Comparison of ENCODE assay signal across 1 cellular context in the genomic region with DNA sequence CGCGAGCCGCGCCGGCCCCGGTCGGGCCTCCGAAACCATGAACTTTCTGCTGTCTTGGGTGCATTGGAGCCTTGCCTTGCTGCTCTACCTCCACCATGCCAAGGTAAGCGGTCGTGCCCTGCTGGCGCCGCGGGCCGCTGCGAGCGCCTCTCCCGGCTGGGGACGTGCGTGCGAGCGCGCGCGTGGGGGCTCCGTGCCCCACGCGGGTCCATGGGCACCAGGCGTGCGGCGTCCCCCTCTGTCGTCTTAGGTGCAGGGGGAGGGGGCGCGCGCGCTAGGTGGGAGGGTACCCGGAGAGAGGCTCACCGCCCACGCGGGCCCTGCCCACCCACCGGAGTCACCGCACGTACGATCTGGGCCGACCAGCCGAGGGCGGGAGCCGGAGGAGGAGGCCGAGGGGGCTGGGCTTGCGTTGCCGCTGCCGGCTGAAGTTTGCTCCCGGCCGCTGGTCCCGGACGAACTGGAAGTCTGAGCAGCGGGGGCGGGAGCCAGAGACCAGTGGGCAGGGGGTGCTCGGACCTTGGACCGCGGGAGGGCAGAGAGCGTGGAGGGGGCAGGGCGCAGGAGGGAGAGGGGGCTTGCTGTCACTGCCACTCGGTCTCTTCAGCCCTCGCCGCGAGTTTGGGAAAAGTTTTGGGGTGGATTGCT.
TF ChIP-seq lines count a peak whose summit lies in the region.

No MANE protein-coding gene starts in this region.

TF ChIP-seq in HepG2, 621 proteins besides CTCF, POLR2A, EP300 and RAD21 (continued from another document and continues in another):
- TF ChIP-seq STAT6 (CRISPR knock-in tag; IDR thresholded peaks at IDR 0.05; ENCODE audit: borderline replicate concordance) (no peak), SKI (IDR thresholded peaks at IDR 0.05; ENCODE audit: partially characterized antibody) (no peak), NPAS2 (CRISPR knock-in tag; IDR thresholded peaks at IDR 0.05; ENCODE audit: borderline replicate concordance) (no peak), ZNF451 (CRISPR knock-in tag; IDR thresholded peaks at IDR 0.05) (no peak; the same call in 1 of the 2 replicates), GTF3A (CRISPR knock-in tag; conservative IDR thresholded peaks at IDR 0.05) (peak; percentile 81; the same call in 1 of the 2 replicates), ZNF382 (CRISPR knock-in tag; IDR thresholded peaks at IDR 0.05; ENCODE audit: borderline replicate concordance) (no peak), ZNF12 (CRISPR knock-in tag; IDR thresholded peaks at IDR 0.05) (no peak; the same call in 1 of the 2 replicates), ELF1 (CRISPR knock-in tag; IDR thresholded peaks at IDR 0.05) (no peak), ZFP82 (CRISPR knock-in tag; IDR thresholded peaks at IDR 0.05; ENCODE audit: borderline replicate concordance) (no peak), GABPA (IDR thresholded peaks at IDR 0.05; ENCODE audit: low read depth, low read length) (no peak), GABPA (CRISPR knock-in tag; IDR thresholded peaks at IDR 0.05; ENCODE audit: low read depth) (no peak), NR2F6 (IDR thresholded peaks at IDR 0.05) (no peak), NR2F6 (CRISPR knock-in tag; IDR thresholded peaks at IDR 0.05) (peak; percentile 70), KLF6 (CRISPR knock-in tag; IDR thresholded peaks at IDR 0.05) (peak; percentile 75), ELF4 (CRISPR knock-in tag; IDR thresholded peaks at IDR 0.05; ENCODE audit: borderline replicate concordance) (no peak), ZNF564 (CRISPR knock-in tag; IDR thresholded peaks at IDR 0.05) (peak; percentile 92), ZNF83 (CRISPR knock-in tag; IDR thresholded peaks at IDR 0.05; ENCODE audit: borderline replicate concordance) (peak; percentile 87), ZNF367 (CRISPR knock-in tag; IDR thresholded peaks at IDR 0.05; ENCODE audit: borderline replicate concordance) (no peak), HBP1 (CRISPR knock-in tag; IDR thresholded peaks at IDR 0.05; ENCODE audit: low read depth) (peak; percentile 82), MED8 (CRISPR knock-in tag; IDR thresholded peaks at IDR 0.05; ENCODE audit: insufficient replicate concordance) (no peak), KDM5B (CRISPR knock-in tag; IDR thresholded peaks at IDR 0.05; ENCODE audit: borderline replicate concordance) (peak; percentile 44; the same call in 1 of the 2 replicates), HES4 (CRISPR knock-in tag; IDR thresholded peaks at IDR 0.05; ENCODE audit: borderline replicate concordance) (0 out of 2 replicates have a peak, but pooled peaks have one; percentile 25), GMEB1 (CRISPR knock-in tag; IDR thresholded peaks at IDR 0.05; ENCODE audit: borderline replicate concordance) (peak; percentile 51; the same call in 1 of the 2 replicates), SMAD1 (CRISPR knock-in tag; IDR thresholded peaks at IDR 0.05; ENCODE audit: borderline replicate concordance, low read depth) (peak; percentile 90), ZNF670 (CRISPR knock-in tag; IDR thresholded peaks at IDR 0.05; ENCODE audit: borderline replicate concordance) (peak; percentile 24; the same call in 1 of the 2 replicates), RFX3 (CRISPR knock-in tag; IDR thresholded peaks at IDR 0.05) (no peak)
- TF ChIP-seq, protein P1, sequence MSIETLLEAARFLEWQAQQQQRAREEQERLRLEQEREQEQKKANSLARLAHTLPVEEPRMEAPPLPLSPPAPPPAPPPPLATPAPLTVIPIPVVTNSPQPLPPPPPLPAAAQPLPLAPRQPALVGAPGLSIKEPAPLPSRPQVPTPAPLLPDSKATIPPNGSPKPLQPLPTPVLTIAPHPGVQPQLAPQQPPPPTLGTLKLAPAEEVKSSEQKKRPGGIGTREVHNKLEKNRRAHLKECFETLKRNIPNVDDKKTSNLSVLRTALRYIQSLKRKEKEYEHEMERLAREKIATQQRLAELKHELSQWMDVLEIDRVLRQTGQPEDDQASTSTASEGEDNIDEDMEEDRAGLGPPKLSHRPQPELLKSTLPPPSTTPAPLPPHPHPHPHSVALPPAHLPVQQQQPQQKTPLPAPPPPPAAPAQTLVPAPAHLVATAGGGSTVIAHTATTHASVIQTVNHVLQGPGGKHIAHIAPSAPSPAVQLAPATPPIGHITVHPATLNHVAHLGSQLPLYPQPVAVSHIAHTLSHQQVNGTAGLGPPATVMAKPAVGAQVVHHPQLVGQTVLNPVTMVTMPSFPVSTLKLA (IDR thresholded peaks at IDR 0.05): no peak
- TF ChIP-seq, protein P2, sequence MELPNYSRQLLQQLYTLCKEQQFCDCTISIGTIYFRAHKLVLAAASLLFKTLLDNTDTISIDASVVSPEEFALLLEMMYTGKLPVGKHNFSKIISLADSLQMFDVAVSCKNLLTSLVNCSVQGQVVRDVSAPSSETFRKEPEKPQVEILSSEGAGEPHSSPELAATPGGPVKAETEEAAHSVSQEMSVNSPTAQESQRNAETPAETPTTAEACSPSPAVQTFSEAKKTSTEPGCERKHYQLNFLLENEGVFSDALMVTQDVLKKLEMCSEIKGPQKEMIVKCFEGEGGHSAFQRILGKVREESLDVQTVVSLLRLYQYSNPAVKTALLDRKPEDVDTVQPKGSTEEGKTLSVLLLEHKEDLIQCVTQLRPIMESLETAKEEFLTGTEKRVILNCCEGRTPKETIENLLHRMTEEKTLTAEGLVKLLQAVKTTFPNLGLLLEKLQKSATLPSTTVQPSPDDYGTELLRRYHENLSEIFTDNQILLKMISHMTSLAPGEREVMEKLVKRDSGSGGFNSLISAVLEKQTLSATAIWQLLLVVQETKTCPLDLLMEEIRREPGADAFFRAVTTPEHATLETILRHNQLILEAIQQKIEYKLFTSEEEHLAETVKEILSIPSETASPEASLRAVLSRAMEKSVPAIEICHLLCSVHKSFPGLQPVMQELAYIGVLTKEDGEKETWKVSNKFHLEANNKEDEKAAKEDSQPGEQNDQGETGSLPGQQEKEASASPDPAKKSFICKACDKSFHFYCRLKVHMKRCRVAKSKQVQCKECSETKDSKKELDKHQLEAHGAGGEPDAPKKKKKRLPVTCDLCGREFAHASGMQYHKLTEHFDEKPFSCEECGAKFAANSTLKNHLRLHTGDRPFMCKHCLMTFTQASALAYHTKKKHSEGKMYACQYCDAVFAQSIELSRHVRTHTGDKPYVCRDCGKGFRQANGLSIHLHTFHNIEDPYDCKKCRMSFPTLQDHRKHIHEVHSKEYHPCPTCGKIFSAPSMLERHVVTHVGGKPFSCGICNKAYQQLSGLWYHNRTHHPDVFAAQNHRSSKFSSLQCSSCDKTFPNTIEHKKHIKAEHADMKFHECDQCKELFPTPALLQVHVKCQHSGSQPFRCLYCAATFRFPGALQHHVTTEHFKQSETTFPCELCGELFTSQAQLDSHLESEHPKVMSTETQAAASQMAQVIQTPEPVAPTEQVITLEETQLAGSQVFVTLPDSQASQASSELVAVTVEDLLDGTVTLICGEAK (IDR thresholded peaks at IDR 0.05): no peak
- TF ChIP-seq, protein P2 (CRISPR knock-in tag; IDR thresholded peaks at IDR 0.05): peak; percentile 82
- TF ChIP-seq, protein P3, sequence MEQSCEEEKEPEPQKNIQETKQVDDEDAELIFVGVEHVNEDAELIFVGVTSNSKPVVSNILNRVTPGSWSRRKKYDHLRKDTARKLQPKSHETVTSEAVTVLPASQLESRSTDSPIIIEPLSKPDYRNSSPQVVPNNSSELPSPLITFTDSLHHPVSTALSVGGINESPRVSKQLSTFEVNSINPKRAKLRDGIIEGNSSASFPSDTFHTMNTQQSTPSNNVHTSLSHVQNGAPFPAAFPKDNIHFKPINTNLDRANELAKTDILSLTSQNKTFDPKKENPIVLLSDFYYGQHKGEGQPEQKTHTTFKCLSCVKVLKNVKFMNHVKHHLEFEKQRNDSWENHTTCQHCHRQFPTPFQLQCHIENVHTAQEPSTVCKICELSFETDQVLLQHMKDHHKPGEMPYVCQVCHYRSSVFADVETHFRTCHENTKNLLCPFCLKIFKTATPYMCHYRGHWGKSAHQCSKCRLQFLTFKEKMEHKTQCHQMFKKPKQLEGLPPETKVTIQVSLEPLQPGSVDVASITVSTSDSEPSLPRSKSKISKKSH (CRISPR knock-in tag; IDR thresholded peaks at IDR 0.05; ENCODE audit: borderline replicate concordance): peak; percentile 47; the same call in 1 of the 2 replicates
- TF ChIP-seq, protein P4, sequence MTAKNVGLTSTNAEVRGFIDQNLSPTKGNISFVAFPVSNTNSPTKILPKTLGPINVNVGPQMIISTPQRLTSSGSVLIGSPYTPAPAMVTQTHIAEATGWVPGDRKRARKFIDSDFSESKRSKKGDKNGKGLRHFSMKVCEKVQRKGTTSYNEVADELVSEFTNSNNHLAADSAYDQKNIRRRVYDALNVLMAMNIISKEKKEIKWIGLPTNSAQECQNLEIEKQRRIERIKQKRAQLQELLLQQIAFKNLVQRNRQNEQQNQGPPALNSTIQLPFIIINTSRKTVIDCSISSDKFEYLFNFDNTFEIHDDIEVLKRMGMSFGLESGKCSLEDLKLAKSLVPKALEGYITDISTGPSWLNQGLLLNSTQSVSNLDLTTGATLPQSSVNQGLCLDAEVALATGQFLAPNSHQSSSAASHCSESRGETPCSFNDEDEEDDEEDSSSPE (CRISPR knock-in tag; IDR thresholded peaks at IDR 0.05): peak; percentile 77; the same call in 1 of the 2 replicates
- TF ChIP-seq, protein P5, sequence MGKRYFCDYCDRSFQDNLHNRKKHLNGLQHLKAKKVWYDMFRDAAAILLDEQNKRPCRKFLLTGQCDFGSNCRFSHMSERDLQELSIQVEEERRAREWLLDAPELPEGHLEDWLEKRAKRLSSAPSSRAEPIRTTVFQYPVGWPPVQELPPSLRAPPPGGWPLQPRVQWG (CRISPR knock-in tag; IDR thresholded peaks at IDR 0.05; ENCODE audit: borderline replicate concordance, low read depth): no peak
